ENCODE assay signal across 10 cellular contexts in the genomic region with DNA sequence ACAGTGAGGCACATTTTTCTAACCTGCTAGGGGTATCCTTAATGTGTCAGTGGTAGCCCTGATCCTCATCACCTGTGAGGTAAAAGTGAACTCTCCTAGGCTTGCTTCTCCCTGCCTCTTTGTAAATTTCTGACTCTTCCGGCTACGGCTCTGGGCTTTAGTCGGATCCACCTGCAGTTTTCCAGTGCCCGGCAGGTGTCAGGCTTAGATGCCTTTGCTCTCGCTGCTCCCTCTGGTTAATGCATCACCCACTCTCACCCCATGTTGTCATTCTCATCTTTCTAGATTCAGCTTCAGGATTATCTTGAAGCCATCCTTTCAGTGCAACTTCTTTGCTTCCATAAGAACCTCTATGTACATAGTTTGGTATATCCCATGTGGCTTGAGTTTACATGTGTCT. TPM values are rescaled to one million over a fixed set of nuclear protein-coding genes. Genes with fewer than 3 reads are reported as not detected.
DNase-seq lines count a peak whose midpoint lies in the region; ATAC-seq and TF ChIP-seq lines count a peak whose summit lies in the region.
"Had no signal": no experiment of that assay in that cellular context is flagged by ENCODE, and none has a peak within 500 bp of the region (broad histone marks: within the 10 kb centered on the region; RNA-seq: fewer than 3 reads in every experiment).

No MANE protein-coding gene starts in this region.

- no peaks in the 10 kb centered on the region; the same call in 2 of the 3 replicates for H3K9me3 Mint-ChIP-seq in GM23338
- no peaks in the 10 kb centered on the region for H3K9me3 Mint-ChIP-seq in T-helper 2 cell treated with Interferon-gamma antibody and Interleukin-4, amounts not matched to agents 5 μg/mL and 100 μg/mL, for 36 hours

- H3K4me3 Mint-ChIP-seq in GM23338, result no peak overlapping the region
- no peak overlapping the region for H3K4me3 Mint-ChIP-seq in T-helper 2 cell treated with Interferon-gamma antibody and Interleukin-4, amounts not matched to agents 5 μg/mL and 100 μg/mL, for 36 hours

- no peak overlapping the region for H2AFZ ChIP-seq in GM23338
- H2AFZ ChIP-seq in parathyroid adenoma, result no peak overlapping the region

- H3K4me1 Mint-ChIP-seq in GM23338, result peaks cover 18% of the 10 kb centered on the region
- H3K4me1 Mint-ChIP-seq in T-helper 2 cell treated with Interferon-gamma antibody and Interleukin-4, amounts not matched to agents 5 μg/mL and 100 μg/mL, for 36 hours (ENCODE audit: low read depth), result peaks cover 38% of the 10 kb centered on the region

- no peak overlapping the region for H3K27ac ChIP-seq in GM23338 (ENCODE audit: low read depth)
- H3K27ac ChIP-seq in parathyroid adenoma, result no peak overlapping the region
- H3K27ac ChIP-seq: tibial nerve had no signal

- ATAC-seq in GM23338 (no peak), esophagus mucosa (peak; percentile 34), GM19452 (IDR thresholded peaks at IDR 0.05; ENCODE audit: unreplicated experiment) (no peak), HG03097 (IDR thresholded peaks at IDR 0.05; ENCODE audit: low FRiP score, unreplicated experiment) (no peak)

- peaks cover 24% of the 10 kb centered on the region for H3K79me2 ChIP-seq in GM23338 (replicated peaks; ENCODE audit: insufficient read depth)
- H3K79me2 ChIP-seq in parathyroid adenoma, result no peaks in the 10 kb centered on the region

- no peak overlapping the region for H3K4me2 ChIP-seq in GM23338
- no peak overlapping the region for H3K4me2 ChIP-seq in parathyroid adenoma (ENCODE audit: low read length)

- peaks cover 9% of the 10 kb centered on the region for H3K27me3 Mint-ChIP-seq in GM23338 (ENCODE audit: insufficient read depth, low read depth, poor library complexity)
- H3K27me3 Mint-ChIP-seq in T-helper 2 cell treated with Interferon-gamma antibody and Interleukin-4, amounts not matched to agents 5 μg/mL and 100 μg/mL, for 36 hours (ENCODE audit: low read depth), result no peaks in the 10 kb centered on the region

- 0 out of 2 replicates have a peak, but pooled peaks cover 10% of the 10 kb centered on the region for H4K20me1 ChIP-seq in GM23338 (replicated peaks; ENCODE audit: insufficient read depth)

- H3K36me3 Mint-ChIP-seq in GM23338 (ENCODE audit: low read depth), result peaks cover 34% of the 10 kb centered on the region
- H3K36me3 Mint-ChIP-seq in T-helper 2 cell treated with Interferon-gamma antibody and Interleukin-4, amounts not matched to agents 5 μg/mL and 100 μg/mL, for 36 hours (ENCODE audit: low read depth), result peaks cover 32% of the 10 kb centered on the region

- no peak overlapping the region for H3K9ac ChIP-seq in parathyroid adenoma

- H3K27me3 ChIP-seq in GM23338 (ENCODE audit: insufficient read depth) (no peaks in the 10 kb centered on the region), parathyroid adenoma (ENCODE audit: control insufficient read depth, insufficient read depth, low read length) (no peaks in the 10 kb centered on the region)
- H3K27me3 ChIP-seq: tibial nerve had no signal

- H3K9me2 ChIP-seq in GM23338 (ENCODE audit: insufficient read depth), result no peaks in the 10 kb centered on the region

- H3K4me1 ChIP-seq in GM23338 (ENCODE audit: insufficient read depth) (peaks cover 7% of the 10 kb centered on the region; the same call in 1 of the 2 replicates), parathyroid adenoma (peaks cover 3% of the 10 kb centered on the region)

- peak; percentile 19 to 43; a peak in 2 of 4 replicates for TF ChIP-seq CTCF in GM23338 (conservative IDR thresholded peaks at IDR 0.05; ENCODE audit: low read depth in 2 of 2)
- peak; percentile 29 for TF ChIP-seq CTCF in parathyroid adenoma (IDR thresholded peaks at IDR 0.05)

- H3K36me3 ChIP-seq in GM23338 (ENCODE audit: insufficient read depth) (peaks cover 14% of the 10 kb centered on the region), parathyroid adenoma (ENCODE audit: control insufficient read depth, insufficient read depth, low read length) (no peaks in the 10 kb centered on the region)

- H3K4me3 ChIP-seq in GM23338, result no peak overlapping the region
- H3K4me3 ChIP-seq in parathyroid adenoma (ENCODE audit: low read depth, low read length), result no peak overlapping the region
- H3K4me3 ChIP-seq: tibial nerve had no signal

- DNase-seq in GM23338 (ENCODE audit: low spot score) (peak; percentile 49), NCI-H748 (lab: John Stamatoyannopoulos, UW; ENCODE audit: unreplicated experiment) (peak; percentile 66)
- no peak for DNase-seq in T-helper 2 cell treated with Interferon-gamma antibody and Interleukin-4, amounts not matched to agents 5 μg/mL and 100 μg/mL, for 36 hours (ENCODE audit: low spot score)
- DNase-seq: effector CD8-positive, alpha-beta T cell; stimulated activated CD4-positive, alpha-beta T cell treated with anti-CD3 and anti-CD28 coated beads, Interleukin-1b, Interleukin-23, amount 100 ng/mL, for 48 hours had no signal

- H3K9me3 ChIP-seq in parathyroid adenoma (ENCODE audit: control insufficient read depth, low read length), result no peaks in the 10 kb centered on the region
- H3K9me3 ChIP-seq: tibial nerve had no signal

- no peak overlapping the region for H3K27ac Mint-ChIP-seq in GM23338
- no peak overlapping the region for H3K27ac Mint-ChIP-seq in T-helper 2 cell treated with Interferon-gamma antibody and Interleukin-4, amounts not matched to agents 5 μg/mL and 100 μg/mL, for 36 hours

- no peaks in the 10 kb centered on the region; the same call in 1 of the 2 replicates for H3F3A ChIP-seq in GM23338 (replicated peaks; ENCODE audit: low read depth)

TF ChIP-seq in GM23338, 12 proteins besides CTCF, POLR2A, EP300 and RAD21 (continues in another document):
- TF ChIP-seq JUNB (IDR thresholded peaks at IDR 0.05; ENCODE audit: unreplicated experiment) (no peak), EZH2 (IDR thresholded peaks at IDR 0.05; ENCODE audit: low read depth, unreplicated experiment) (no peak), ZNF331 (CRISPR knock-in tag; IDR thresholded peaks at IDR 0.05; ENCODE audit: low read depth) (no peak), EZH2phosphoT487 (IDR thresholded peaks at IDR 0.05; ENCODE audit: unreplicated experiment) (no peak)
- TF ChIP-seq, protein P1, sequence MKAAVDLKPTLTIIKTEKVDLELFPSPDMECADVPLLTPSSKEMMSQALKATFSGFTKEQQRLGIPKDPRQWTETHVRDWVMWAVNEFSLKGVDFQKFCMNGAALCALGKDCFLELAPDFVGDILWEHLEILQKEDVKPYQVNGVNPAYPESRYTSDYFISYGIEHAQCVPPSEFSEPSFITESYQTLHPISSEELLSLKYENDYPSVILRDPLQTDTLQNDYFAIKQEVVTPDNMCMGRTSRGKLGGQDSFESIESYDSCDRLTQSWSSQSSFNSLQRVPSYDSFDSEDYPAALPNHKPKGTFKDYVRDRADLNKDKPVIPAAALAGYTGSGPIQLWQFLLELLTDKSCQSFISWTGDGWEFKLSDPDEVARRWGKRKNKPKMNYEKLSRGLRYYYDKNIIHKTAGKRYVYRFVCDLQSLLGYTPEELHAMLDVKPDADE (IDR thresholded peaks at IDR 0.05), result no peak

RNA-seq across cellular contexts. Expression of a gene that starts 3.6 kb away (rescaled TPM):
- total RNA-seq in GM23338 (2014; rRNA removed; shearing (Covaris generic)), result 46.6 and 48.3 TPM in 2 replicates
- polyA plus RNA-seq in GM23338 (2016; fragmentation: Nextera tagmentation; extraction: Ambion mirVana), result 18.7 and 19.9 TPM in 2 replicates
- 11.8 TPM for total RNA-seq in esophagus mucosa

RNA-seq across cellular contexts. Expression of a gene that starts 57.4 kb away (rescaled TPM):
- total RNA-seq in GM23338 (2014; rRNA removed; shearing (Covaris generic)), result 486 and 511 TPM in 2 replicates
- 386 and 414 TPM in 2 replicates for polyA plus RNA-seq in GM23338 (2016; fragmentation: Nextera tagmentation; extraction: Ambion mirVana)
- 66.5 TPM for total RNA-seq in esophagus mucosa
